Comparison of ENCODE assay signal across 1 cellular context in the genomic region with DNA sequence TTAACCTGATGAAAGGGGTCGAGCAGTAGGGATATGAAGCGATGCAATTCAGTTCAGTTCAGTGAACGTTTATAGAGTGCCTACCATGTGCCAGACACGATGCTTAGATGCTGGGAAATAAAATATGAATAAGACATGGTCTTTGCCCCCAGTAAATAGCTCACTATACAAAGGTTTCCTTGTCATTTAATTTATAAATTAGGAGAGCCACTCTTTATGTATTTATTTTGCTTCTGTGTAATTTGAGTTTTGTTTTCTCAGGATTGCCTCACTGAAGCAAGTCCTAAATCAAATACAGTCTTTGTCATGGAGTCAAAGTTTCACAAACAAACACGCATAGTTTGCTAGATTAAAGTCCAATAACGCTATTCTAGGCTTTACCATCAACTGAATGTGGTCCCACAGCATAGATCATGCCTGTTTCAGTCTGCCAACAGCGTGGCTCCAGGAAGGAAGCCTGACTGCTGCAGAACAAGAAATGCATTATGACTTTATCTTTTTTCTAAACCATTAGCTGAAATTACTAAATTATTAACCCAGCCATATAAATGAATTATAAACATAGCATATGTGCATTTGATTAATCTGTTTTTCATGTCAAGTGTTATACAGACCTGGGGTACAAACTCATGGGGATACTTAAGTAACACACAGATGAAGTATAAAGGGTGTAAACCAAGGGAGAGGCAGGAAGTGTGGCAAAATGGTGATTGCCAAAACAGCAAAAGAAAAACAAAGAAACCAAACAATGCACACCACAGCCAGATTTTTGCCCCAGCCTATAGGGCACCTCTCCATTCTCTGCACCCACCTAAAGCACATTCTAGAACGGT.
A peak's percentile ranks its signal among the peaks of the same experiment; 100 is the strongest.
TF ChIP-seq lines count a peak whose summit lies in the region.

No MANE protein-coding gene starts in this region.

TF ChIP-seq in HepG2, 621 proteins besides CTCF, POLR2A, EP300 and RAD21 (continued from another document and continues in another):
- TF ChIP-seq, protein P1, sequence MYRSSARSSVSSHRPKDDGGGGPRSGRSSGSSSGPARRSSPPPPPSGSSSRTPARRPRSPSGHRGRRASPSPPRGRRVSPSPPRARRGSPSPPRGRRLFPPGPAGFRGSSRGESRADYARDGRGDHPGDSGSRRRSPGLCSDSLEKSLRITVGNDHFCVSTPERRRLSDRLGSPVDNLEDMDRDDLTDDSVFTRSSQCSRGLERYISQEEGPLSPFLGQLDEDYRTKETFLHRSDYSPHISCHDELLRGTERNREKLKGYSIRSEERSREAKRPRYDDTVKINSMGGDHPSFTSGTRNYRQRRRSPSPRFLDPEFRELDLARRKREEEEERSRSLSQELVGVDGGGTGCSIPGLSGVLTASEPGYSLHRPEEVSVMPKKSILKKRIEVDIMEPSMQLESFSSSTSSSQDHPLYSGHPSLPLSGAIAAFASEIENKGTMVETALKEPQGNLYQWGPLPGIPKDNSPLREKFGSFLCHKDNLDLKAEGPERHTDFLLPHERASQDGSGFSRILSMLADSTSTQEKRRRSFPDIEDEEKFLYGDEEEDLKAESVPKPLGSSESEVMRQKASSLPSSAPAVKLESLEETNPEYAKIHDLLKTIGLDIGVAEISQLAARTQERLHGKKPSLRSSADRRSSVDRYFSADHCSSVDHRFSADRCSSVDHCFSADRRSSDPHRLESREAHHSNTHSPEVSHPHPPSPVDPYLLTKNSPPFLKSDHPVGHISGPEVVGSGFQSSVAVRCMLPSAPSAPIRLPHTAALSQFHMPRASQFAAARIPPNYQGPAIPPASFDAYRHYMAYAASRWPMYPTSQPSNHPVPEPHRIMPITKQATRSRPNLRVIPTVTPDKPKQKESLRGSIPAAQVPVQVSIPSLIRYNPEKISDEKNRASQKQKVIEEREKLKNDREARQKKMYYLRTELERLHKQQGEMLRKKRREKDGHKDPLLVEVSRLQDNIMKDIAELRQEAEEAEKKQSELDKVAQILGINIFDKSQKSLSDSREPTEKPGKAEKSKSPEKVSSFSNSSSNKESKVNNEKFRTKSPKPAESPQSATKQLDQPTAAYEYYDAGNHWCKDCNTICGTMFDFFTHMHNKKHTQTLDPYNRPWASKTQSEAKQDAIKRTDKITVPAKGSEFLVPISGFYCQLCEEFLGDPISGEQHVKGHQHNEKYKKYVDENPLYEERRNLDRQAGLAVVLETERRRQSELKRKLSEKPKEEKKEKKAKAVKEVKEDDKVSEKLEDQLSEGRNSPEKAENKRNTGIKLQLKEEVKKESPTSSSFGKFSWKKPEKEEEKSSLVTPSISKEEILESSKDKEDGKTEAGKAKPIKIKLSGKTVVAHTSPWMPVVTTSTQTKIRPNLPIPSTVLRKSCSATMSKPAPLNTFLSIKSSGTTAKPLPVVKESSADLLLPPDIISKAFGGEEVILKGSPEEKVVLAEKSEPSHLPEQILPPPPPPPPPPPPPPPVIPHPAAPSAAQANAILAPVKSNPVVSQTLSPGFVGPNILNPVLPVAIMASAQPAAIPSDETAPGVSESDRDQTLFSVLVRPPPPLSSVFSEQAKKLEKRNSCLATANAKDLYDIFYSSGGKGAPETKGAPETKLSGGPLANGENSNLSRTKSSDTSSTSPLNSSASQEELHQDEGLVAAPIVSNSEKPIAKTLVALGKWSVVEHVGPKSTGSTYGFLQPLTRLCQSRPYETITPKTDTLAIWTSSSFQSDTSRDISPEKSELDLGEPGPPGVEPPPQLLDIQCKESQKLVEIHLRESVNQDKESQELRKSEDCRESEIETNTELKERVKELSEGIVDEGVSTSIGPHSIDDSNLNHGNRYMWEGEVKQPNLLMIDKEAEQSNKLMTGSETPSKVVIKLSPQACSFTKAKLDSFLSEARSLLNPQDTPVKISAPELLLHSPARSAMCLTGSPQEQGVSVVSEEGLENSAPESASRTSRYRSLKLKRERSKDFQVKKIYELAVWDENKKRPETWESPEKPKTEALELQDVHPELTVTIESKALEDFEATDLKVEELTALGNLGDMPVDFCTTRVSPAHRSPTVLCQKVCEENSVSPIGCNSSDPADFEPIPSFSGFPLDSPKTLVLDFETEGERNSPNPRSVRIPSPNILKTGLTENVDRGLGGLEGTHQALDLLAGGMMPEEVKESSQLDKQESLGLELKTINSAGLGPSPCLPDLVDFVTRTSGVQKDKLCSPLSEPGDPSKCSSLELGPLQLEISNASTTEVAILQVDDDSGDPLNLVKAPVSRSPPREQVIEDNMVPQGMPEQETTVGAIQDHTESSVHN (CRISPR knock-in tag; IDR thresholded peaks at IDR 0.05): no peak
- TF ChIP-seq TIGD3 (CRISPR knock-in tag; IDR thresholded peaks at IDR 0.05; ENCODE audit: borderline replicate concordance) (no peak), ATAD3A (CRISPR knock-in tag; IDR thresholded peaks at IDR 0.05) (no peak), ISL2 (CRISPR knock-in tag; IDR thresholded peaks at IDR 0.05) (peak; percentile 98), PCBP2 (optimal IDR thresholded peaks at IDR 0.05; ENCODE audit: low read depth, low read length, poor library complexity, severe bottlenecking) (no peak), ZNF567 (CRISPR knock-in tag; IDR thresholded peaks at IDR 0.05; ENCODE audit: borderline replicate concordance) (no peak; the same call in 1 of the 2 replicates), SIN3B (IDR thresholded peaks at IDR 0.05; ENCODE audit: low read length) (no peak), ZFP36 (IDR thresholded peaks at IDR 0.05; ENCODE audit: borderline replicate concordance, low read depth, low read length, partially characterized antibody) (peak; percentile 16), XBP1 (CRISPR knock-in tag; IDR thresholded peaks at IDR 0.05) (no peak), CBFB (CRISPR knock-in tag; IDR thresholded peaks at IDR 0.05) (peak; percentile 16), PHB2 (IDR thresholded peaks at IDR 0.05; ENCODE audit: partially characterized antibody) (no peak), MLLT10 (CRISPR knock-in tag; IDR thresholded peaks at IDR 0.05) (no peak), TBP (CRISPR knock-in tag; IDR thresholded peaks at IDR 0.05) (no peak), RAD51 (IDR thresholded peaks at IDR 0.05; ENCODE audit: borderline replicate concordance) (no peak), REXO4 (CRISPR knock-in tag; IDR thresholded peaks at IDR 0.05; ENCODE audit: borderline replicate concordance) (0 out of 2 replicates have a peak, but pooled peaks have one; percentile 18), ZNF644 (CRISPR knock-in tag; IDR thresholded peaks at IDR 0.05; ENCODE audit: low read depth) (peak; percentile 88), SPEN (CRISPR knock-in tag; IDR thresholded peaks at IDR 0.05; ENCODE audit: low read depth) (peak; percentile 83; the same call in 1 of the 2 replicates), SRY (CRISPR knock-in tag; IDR thresholded peaks at IDR 0.05) (peak; percentile 23; the same call in 1 of the 2 replicates), GLI4 (CRISPR knock-in tag; IDR thresholded peaks at IDR 0.05; ENCODE audit: borderline replicate concordance) (0 out of 2 replicates have a peak, but pooled peaks have one; percentile 56), MAF1 (CRISPR knock-in tag; IDR thresholded peaks at IDR 0.05; ENCODE audit: borderline replicate concordance) (no peak), PAX8 (CRISPR knock-in tag; IDR thresholded peaks at IDR 0.05; ENCODE audit: borderline replicate concordance) (no peak), ZSCAN12 (CRISPR knock-in tag; IDR thresholded peaks at IDR 0.05) (no peak), ZNF749 (CRISPR knock-in tag; IDR thresholded peaks at IDR 0.05; ENCODE audit: borderline replicate concordance) (peak; percentile 67; the same call in 1 of the 2 replicates), MED13 (CRISPR knock-in tag; IDR thresholded peaks at IDR 0.05) (peak; percentile 94; the same call in 1 of the 2 replicates), ZNF30 (CRISPR knock-in tag; IDR thresholded peaks at IDR 0.05) (no peak), HHEX (CRISPR knock-in tag; IDR thresholded peaks at IDR 0.05) (peak; percentile 72), TARDBP (CRISPR knock-in tag; IDR thresholded peaks at IDR 0.05) (peak; percentile 89; the same call in 1 of the 2 replicates), ZNF766 (CRISPR knock-in tag; IDR thresholded peaks at IDR 0.05; ENCODE audit: borderline replicate concordance) (peak; percentile 55; the same call in 1 of the 2 replicates), TERF1 (CRISPR knock-in tag; IDR thresholded peaks at IDR 0.05) (no peak), POLR2G (IDR thresholded peaks at IDR 0.05; ENCODE audit: low read depth, low read length) (peak; percentile 91)
- TF ChIP-seq, protein P2, sequence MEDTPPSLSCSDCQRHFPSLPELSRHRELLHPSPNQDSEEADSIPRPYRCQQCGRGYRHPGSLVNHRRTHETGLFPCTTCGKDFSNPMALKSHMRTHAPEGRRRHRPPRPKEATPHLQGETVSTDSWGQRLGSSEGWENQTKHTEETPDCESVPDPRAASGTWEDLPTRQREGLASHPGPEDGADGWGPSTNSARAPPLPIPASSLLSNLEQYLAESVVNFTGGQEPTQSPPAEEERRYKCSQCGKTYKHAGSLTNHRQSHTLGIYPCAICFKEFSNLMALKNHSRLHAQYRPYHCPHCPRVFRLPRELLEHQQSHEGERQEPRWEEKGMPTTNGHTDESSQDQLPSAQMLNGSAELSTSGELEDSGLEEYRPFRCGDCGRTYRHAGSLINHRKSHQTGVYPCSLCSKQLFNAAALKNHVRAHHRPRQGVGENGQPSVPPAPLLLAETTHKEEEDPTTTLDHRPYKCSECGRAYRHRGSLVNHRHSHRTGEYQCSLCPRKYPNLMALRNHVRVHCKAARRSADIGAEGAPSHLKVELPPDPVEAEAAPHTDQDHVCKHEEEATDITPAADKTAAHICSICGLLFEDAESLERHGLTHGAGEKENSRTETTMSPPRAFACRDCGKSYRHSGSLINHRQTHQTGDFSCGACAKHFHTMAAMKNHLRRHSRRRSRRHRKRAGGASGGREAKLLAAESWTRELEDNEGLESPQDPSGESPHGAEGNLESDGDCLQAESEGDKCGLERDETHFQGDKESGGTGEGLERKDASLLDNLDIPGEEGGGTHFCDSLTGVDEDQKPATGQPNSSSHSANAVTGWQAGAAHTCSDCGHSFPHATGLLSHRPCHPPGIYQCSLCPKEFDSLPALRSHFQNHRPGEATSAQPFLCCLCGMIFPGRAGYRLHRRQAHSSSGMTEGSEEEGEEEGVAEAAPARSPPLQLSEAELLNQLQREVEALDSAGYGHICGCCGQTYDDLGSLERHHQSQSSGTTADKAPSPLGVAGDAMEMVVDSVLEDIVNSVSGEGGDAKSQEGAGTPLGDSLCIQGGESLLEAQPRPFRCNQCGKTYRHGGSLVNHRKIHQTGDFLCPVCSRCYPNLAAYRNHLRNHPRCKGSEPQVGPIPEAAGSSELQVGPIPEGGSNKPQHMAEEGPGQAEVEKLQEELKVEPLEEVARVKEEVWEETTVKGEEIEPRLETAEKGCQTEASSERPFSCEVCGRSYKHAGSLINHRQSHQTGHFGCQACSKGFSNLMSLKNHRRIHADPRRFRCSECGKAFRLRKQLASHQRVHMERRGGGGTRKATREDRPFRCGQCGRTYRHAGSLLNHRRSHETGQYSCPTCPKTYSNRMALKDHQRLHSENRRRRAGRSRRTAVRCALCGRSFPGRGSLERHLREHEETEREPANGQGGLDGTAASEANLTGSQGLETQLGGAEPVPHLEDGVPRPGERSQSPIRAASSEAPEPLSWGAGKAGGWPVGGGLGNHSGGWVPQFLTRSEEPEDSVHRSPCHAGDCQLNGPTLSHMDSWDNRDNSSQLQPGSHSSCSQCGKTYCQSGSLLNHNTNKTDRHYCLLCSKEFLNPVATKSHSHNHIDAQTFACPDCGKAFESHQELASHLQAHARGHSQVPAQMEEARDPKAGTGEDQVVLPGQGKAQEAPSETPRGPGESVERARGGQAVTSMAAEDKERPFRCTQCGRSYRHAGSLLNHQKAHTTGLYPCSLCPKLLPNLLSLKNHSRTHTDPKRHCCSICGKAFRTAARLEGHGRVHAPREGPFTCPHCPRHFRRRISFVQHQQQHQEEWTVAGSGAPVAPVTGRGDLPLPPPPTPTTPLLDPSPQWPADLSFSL (CRISPR knock-in tag; IDR thresholded peaks at IDR 0.05): peak; percentile 63; the same call in 1 of the 2 replicates
- TF ChIP-seq, protein P3, sequence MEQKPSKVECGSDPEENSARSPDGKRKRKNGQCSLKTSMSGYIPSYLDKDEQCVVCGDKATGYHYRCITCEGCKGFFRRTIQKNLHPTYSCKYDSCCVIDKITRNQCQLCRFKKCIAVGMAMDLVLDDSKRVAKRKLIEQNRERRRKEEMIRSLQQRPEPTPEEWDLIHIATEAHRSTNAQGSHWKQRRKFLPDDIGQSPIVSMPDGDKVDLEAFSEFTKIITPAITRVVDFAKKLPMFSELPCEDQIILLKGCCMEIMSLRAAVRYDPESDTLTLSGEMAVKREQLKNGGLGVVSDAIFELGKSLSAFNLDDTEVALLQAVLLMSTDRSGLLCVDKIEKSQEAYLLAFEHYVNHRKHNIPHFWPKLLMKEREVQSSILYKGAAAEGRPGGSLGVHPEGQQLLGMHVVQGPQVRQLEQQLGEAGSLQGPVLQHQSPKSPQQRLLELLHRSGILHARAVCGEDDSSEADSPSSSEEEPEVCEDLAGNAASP (CRISPR knock-in tag; IDR thresholded peaks at IDR 0.05; ENCODE audit: borderline replicate concordance): peak; percentile 90; the same call in 1 of the 2 replicates
- TF ChIP-seq, protein P4, sequence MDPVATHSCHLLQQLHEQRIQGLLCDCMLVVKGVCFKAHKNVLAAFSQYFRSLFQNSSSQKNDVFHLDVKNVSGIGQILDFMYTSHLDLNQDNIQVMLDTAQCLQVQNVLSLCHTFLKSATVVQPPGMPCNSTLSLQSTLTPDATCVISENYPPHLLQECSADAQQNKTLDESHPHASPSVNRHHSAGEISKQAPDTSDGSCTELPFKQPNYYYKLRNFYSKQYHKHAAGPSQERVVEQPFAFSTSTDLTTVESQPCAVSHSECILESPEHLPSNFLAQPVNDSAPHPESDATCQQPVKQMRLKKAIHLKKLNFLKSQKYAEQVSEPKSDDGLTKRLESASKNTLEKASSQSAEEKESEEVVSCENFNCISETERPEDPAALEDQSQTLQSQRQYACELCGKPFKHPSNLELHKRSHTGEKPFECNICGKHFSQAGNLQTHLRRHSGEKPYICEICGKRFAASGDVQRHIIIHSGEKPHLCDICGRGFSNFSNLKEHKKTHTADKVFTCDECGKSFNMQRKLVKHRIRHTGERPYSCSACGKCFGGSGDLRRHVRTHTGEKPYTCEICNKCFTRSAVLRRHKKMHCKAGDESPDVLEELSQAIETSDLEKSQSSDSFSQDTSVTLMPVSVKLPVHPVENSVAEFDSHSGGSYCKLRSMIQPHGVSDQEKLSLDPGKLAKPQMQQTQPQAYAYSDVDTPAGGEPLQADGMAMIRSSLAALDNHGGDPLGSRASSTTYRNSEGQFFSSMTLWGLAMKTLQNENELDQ (CRISPR knock-in tag; IDR thresholded peaks at IDR 0.05; ENCODE audit: borderline replicate concordance): no peak
